Comparison of ENCODE assay signal across 8 cellular contexts in the genomic region with DNA sequence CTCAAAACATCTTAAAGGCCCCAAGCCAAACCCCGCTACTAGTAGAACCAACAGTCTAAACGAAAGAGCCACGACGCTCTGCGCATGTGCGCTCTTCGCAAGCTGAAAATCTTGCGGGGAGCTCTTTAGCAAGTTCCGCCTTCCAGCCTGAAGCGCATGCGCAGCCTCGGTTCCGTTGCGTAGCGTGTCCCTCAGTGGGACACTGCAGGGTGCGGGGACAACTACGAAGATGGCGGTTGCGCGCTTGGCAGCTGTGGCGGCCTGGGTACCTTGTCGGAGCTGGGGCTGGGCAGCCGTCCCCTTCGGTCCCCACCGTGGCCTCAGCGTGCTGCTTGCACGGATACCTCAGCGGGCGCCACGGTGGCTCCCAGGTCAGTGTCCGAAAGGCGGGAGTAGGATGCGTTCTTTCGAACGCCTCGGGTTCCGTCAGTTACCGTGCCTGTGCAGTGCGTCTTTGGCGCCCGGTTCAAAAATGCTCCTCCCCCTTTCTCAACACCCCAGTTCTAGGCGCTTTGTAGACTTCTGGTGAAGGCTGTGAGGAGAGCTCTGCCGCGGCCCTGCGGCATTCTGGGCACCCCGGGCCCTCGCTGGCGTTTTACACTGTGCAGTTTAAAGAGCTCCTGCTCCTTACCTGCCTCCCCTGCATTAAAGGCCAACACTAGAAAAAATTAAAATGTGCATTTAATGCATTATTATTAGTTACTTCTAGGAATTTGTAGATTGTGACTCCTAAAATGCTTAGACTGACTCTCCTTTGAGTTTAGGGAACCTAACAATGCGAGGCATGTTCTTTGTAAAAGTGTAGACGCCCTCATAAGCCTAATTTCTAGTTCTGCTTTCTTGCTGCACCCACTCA.
A peak's percentile ranks its signal among the peaks of the same experiment; 100 is the strongest.
DNase-seq lines count a peak whose midpoint lies in the region; ATAC-seq lines count a peak whose summit lies in the region.

A gene (plus strand): TSS at position 194 of the 856 bp plus-strand sequence. CDS start 36 bp downstream, at position 230.

- DNase-seq in AG08395 (ENCODE audit: low spot score) (peak; percentile 98), NCI-H345 treated with DMSO at 0.1 percent for 48 hours (lab: John Stamatoyannopoulos, UW; ENCODE audit: unreplicated experiment) (peak; percentile 85), cerebellar cortex (ENCODE audit: low spot score) (peak; percentile 99), islet precursor cell (peak; percentile 97)
- peak; percentile 96 for DNase-seq in activated CD4-positive, CD25-positive, alpha-beta regulatory T cell treated with anti-CD3 and anti-CD28 coated beads, Interleukin-2, amount 50 U/mL, for 16 hours (ENCODE audit: low read depth, low spot score)
- peak; percentile 91 to 96 (median 96) for DNase-seq in stimulated activated CD4-positive, alpha-beta T cell treated with anti-CD3 and anti-CD28 coated beads, Interleukin-12 subunit alpha, Interleukin-12 subunit beta, amount 100 ng/mL, for 48 hours (ENCODE audit: low read depth in 2 of 3, low spot score in 1 of 3)

- ATAC-seq in GM18909 (IDR thresholded peaks at IDR 0.05; ENCODE audit: poor library complexity, unreplicated experiment) (peak; percentile 96), HG03175 (IDR thresholded peaks at IDR 0.05; ENCODE audit: unreplicated experiment) (peak; percentile 94)

Comparison
In these comparisons a context has a peak if more than half of its experiments do, and no peak if none do; other contexts are left out.
1. Peak in every context shown above with its lines: DNase-seq and ATAC-seq.